In genomic region chr15:63600001-63600645, GRCh38 we compare ENCODE assay signal across 1 cellular context.
TF ChIP-seq lines count a peak whose summit lies in the region.

No MANE protein-coding gene starts in this region.

TF ChIP-seq in HepG2, 621 proteins besides CTCF, POLR2A, EP300 and RAD21 (continued from another document and continues in another):
- no peak for TF ChIP-seq ZBTB43 (CRISPR knock-in tag; conservative IDR thresholded peaks at IDR 0.05)
- no peak for TF ChIP-seq HIC2 (CRISPR knock-in tag; IDR thresholded peaks at IDR 0.05; ENCODE audit: low read depth)
- TF ChIP-seq SAP130 (CRISPR knock-in tag; IDR thresholded peaks at IDR 0.05; ENCODE audit: low read depth) = no peak
- TF ChIP-seq CERS6 (CRISPR knock-in tag; IDR thresholded peaks at IDR 0.05) = no peak
- 0 out of 2 replicates have a peak, but pooled peaks have one; percentile 53 for TF ChIP-seq BRF2 (CRISPR knock-in tag; IDR thresholded peaks at IDR 0.05)
- no peak for TF ChIP-seq SIX1 (CRISPR knock-in tag; IDR thresholded peaks at IDR 0.05; ENCODE audit: borderline replicate concordance)
- TF ChIP-seq ZNF558 (CRISPR knock-in tag; IDR thresholded peaks at IDR 0.05; ENCODE audit: borderline replicate concordance) = peak; percentile 17; the same call in 1 of the 2 replicates
- no peak for TF ChIP-seq GABPA (IDR thresholded peaks at IDR 0.05; ENCODE audit: low read depth, low read length)
- TF ChIP-seq GABPA (CRISPR knock-in tag; IDR thresholded peaks at IDR 0.05; ENCODE audit: low read depth) = no peak
- TF ChIP-seq ZNF451 (CRISPR knock-in tag; IDR thresholded peaks at IDR 0.05) = no peak
- TF ChIP-seq FOSL2 (CRISPR knock-in tag; IDR thresholded peaks at IDR 0.05) = no peak
- no peak for TF ChIP-seq ATF2 (CRISPR knock-in tag; IDR thresholded peaks at IDR 0.05)
- no peak for TF ChIP-seq RBM22 (optimal IDR thresholded peaks at IDR 0.05; ENCODE audit: low read length)
- TF ChIP-seq ZNF7 (CRISPR knock-in tag; IDR thresholded peaks at IDR 0.05) = no peak
- no peak for TF ChIP-seq LRRFIP1 (CRISPR knock-in tag; conservative IDR thresholded peaks at IDR 0.05)
- TF ChIP-seq TGIF2 (CRISPR knock-in tag; IDR thresholded peaks at IDR 0.05) = no peak; the same call in 1 of the 2 replicates
- no peak for TF ChIP-seq BCL3 (CRISPR knock-in tag; IDR thresholded peaks at IDR 0.05)
- TF ChIP-seq MEIS2 (CRISPR knock-in tag; IDR thresholded peaks at IDR 0.05) = no peak
- TF ChIP-seq ZFX (CRISPR knock-in tag; IDR thresholded peaks at IDR 0.05; ENCODE audit: low read depth) = 0 out of 2 replicates have a peak, but pooled peaks have one; percentile 6
- no peak for TF ChIP-seq CBX2 (IDR thresholded peaks at IDR 0.05; ENCODE audit: low read depth, low read length)
- TF ChIP-seq CBX2 (CRISPR knock-in tag; IDR thresholded peaks at IDR 0.05; ENCODE audit: low read depth) = no peak
- no peak for TF ChIP-seq RFXANK (CRISPR knock-in tag; IDR thresholded peaks at IDR 0.05)
- no peak for TF ChIP-seq ZNF280D (CRISPR knock-in tag; IDR thresholded peaks at IDR 0.05)
- TF ChIP-seq CAMTA2 (CRISPR knock-in tag; IDR thresholded peaks at IDR 0.05; ENCODE audit: borderline replicate concordance) = no peak
- TF ChIP-seq ZNF414 (CRISPR knock-in tag; IDR thresholded peaks at IDR 0.05) = no peak
- no peak for TF ChIP-seq PHF5A (CRISPR knock-in tag; IDR thresholded peaks at IDR 0.05; ENCODE audit: low read depth, unreplicated experiment)
- TF ChIP-seq ZNF574 (CRISPR knock-in tag; IDR thresholded peaks at IDR 0.05) = no peak
- no peak for TF ChIP-seq ZNF180 (CRISPR knock-in tag; IDR thresholded peaks at IDR 0.05; ENCODE audit: borderline replicate concordance, low read depth)
- no peak for TF ChIP-seq HNRNPUL1 (IDR thresholded peaks at IDR 0.05; ENCODE audit: low read depth, low read length)
- TF ChIP-seq NFE2L1 (CRISPR knock-in tag; IDR thresholded peaks at IDR 0.05; ENCODE audit: borderline replicate concordance) = 0 out of 2 replicates have a peak, but pooled peaks have one; percentile 44
- no peak for TF ChIP-seq HNF1B (CRISPR knock-in tag; IDR thresholded peaks at IDR 0.05)
- TF ChIP-seq ZBTB39 (CRISPR knock-in tag; IDR thresholded peaks at IDR 0.05) = no peak
- no peak for TF ChIP-seq RARG (CRISPR knock-in tag; IDR thresholded peaks at IDR 0.05; ENCODE audit: low read depth)
- no peak for TF ChIP-seq TCF7 (IDR thresholded peaks at IDR 0.05; ENCODE audit: low read depth)
- no peak for TF ChIP-seq ZBTB38 (CRISPR knock-in tag; IDR thresholded peaks at IDR 0.05)
